In genomic region chr4:1192091-1192492, GRCh38 we compare ENCODE assay signal across 8 cellular contexts. TPM values are rescaled to one million over a fixed set of nuclear protein-coding genes. Genes with fewer than 3 reads are reported as not detected.
A peak's percentile ranks its signal among the peaks of the same experiment; 100 is the strongest.
DNase-seq lines count a peak whose midpoint lies in the region; ATAC-seq and TF ChIP-seq lines count a peak whose summit lies in the region.

No MANE protein-coding gene starts in this region.

- H3K4me1 Mint-ChIP-seq in stimulated activated naive B cell treated with anti-CD40 and anti-IgM and Interleukin-4, amounts not matched to agents 10 μg/mL and 1 μg/mL and 100 μg/mL, for 72 hours, result peaks cover 3 to 5% of the 10 kb centered on the region in 2 donors

- H3K36me3 ChIP-seq in BE2C, result no peaks in the 10 kb centered on the region

- POLR2A ChIA-PET in RWPE1 (lab: Yijun Ruan, JAX; ENCODE audit: low non-redundant PET), result interaction anchor here (0.6 kb wide), 1 partner anchor 56 kb away, joined by 3 read pairs; no protein-coding TSS in a partner anchor

- H3K4me1 ChIP-seq in BE2C, result no peaks in the 10 kb centered on the region

- no peak overlapping the region for H3K27ac Mint-ChIP-seq in stimulated activated naive B cell treated with anti-CD40 and anti-IgM and Interleukin-4, amounts not matched to agents 10 μg/mL and 1 μg/mL and 100 μg/mL, for 72 hours

- CTCF ChIA-PET in RWPE1 (lab: Yijun Ruan, JAX), result interaction anchor here (0.6 kb wide), 2 partner anchors 25 to 37 kb away, joined by 3 to 4 read pairs; no protein-coding TSS in a partner anchor

- H3K36me3 Mint-ChIP-seq in stimulated activated naive B cell treated with anti-CD40 and anti-IgM and Interleukin-4, amounts not matched to agents 10 μg/mL and 1 μg/mL and 100 μg/mL, for 72 hours, result peaks cover 3 to 11% of the 10 kb centered on the region in 2 donors

- H3K4me3 ChIP-seq in BE2C (ENCODE audit: low read depth, low read length), result no peak overlapping the region

- H3K9me3 ChIP-seq in BE2C, result no peaks in the 10 kb centered on the region

- H3K9me3 Mint-ChIP-seq in stimulated activated naive B cell treated with anti-CD40 and anti-IgM and Interleukin-4, amounts not matched to agents 10 μg/mL and 1 μg/mL and 100 μg/mL, for 72 hours, result peaks cover 2 to 5% of the 10 kb centered on the region in 2 donors

- no peaks in the 10 kb centered on the region for H3K27me3 Mint-ChIP-seq in stimulated activated naive B cell treated with anti-CD40 and anti-IgM and Interleukin-4, amounts not matched to agents 10 μg/mL and 1 μg/mL and 100 μg/mL, for 72 hours

- no peak overlapping the region for H3K4me3 Mint-ChIP-seq in stimulated activated naive B cell treated with anti-CD40 and anti-IgM and Interleukin-4, amounts not matched to agents 10 μg/mL and 1 μg/mL and 100 μg/mL, for 72 hours

- DNase-seq in BE2C, result peak; percentile 38
- peak; percentile 93 for DNase-seq in RWPE1 (ENCODE audit: low spot score)
- peak; percentile 99 for DNase-seq in fibroblast of peridontal ligament (ENCODE audit: extremely low read depth)
- peak; percentile 94 for DNase-seq in non-pigmented ciliary epithelial cell (ENCODE audit: low read depth)
- DNase-seq in stimulated activated naive B cell treated with anti-CD40 and anti-IgM and Interleukin-4, amounts not matched to agents 10 μg/mL and 1 μg/mL and 100 μg/mL, for 72 hours, result no peak
- DNase-seq in activated CD4-positive, CD25-positive, alpha-beta regulatory T cell treated with anti-CD3 and anti-CD28 coated beads, Interleukin-2, amount 50 U/mL, for 72 hours, result no peak

- peak overlapping the region; percentile 99 for H3K27ac ChIP-seq in RWPE1

- no peak for TF ChIP-seq CTCF in BE2C (IDR thresholded peaks at IDR 0.05; ENCODE audit: low read depth, low read length)
- no peak for TF ChIP-seq CTCF in RWPE1 (conservative IDR thresholded peaks at IDR 0.05; ENCODE audit: low read depth)

- no peak for ATAC-seq in stimulated activated naive B cell treated with anti-CD40 and anti-IgM and Interleukin-4, amounts not matched to agents 10 μg/mL and 1 μg/mL and 100 μg/mL, for 72 hours (replicated peaks)
- ATAC-seq in HG03432 (IDR thresholded peaks at IDR 0.05; ENCODE audit: unreplicated experiment) (no peak), HG02623 (IDR thresholded peaks at IDR 0.05; ENCODE audit: unreplicated experiment) (no peak)

- H3K27me3 ChIP-seq in BE2C, result no peaks in the 10 kb centered on the region

RNA-seq across cellular contexts. Expression of gene SPON2, which starts 19.7 kb away (rescaled TPM):
- polyA plus RNA-seq in BE2C (2012; ENCODE audit: insufficient read depth, insufficient read length, low read depth), result not detected

RNA-seq across cellular contexts. Expression of gene CTBP1, which starts 56.8 kb away (rescaled TPM):
- 352 TPM for polyA plus RNA-seq in BE2C (2012; ENCODE audit: insufficient read depth, insufficient read length, low read depth)

Comparison
In these comparisons a context has a peak if more than half of its experiments do, and no peak if none do; other contexts are left out.
1. DNase-seq: peak in BE2C (single experiment), RWPE1 (single experiment), fibroblast of peridontal ligament (single experiment) and non-pigmented ciliary epithelial cell (single experiment); none in stimulated activated naive B cell treated with anti-CD40 and anti-IgM and Interleukin-4, amounts not matched to agents 10 μg/mL and 1 μg/mL and 100 μg/mL, for 72 hours (single experiment) and activated CD4-positive, CD25-positive, alpha-beta regulatory T cell treated with anti-CD3 and anti-CD28 coated beads, Interleukin-2, amount 50 U/mL, for 72 hours (single experiment).